Comparison of ENCODE assay signal across 1 cellular context in the genomic region with DNA sequence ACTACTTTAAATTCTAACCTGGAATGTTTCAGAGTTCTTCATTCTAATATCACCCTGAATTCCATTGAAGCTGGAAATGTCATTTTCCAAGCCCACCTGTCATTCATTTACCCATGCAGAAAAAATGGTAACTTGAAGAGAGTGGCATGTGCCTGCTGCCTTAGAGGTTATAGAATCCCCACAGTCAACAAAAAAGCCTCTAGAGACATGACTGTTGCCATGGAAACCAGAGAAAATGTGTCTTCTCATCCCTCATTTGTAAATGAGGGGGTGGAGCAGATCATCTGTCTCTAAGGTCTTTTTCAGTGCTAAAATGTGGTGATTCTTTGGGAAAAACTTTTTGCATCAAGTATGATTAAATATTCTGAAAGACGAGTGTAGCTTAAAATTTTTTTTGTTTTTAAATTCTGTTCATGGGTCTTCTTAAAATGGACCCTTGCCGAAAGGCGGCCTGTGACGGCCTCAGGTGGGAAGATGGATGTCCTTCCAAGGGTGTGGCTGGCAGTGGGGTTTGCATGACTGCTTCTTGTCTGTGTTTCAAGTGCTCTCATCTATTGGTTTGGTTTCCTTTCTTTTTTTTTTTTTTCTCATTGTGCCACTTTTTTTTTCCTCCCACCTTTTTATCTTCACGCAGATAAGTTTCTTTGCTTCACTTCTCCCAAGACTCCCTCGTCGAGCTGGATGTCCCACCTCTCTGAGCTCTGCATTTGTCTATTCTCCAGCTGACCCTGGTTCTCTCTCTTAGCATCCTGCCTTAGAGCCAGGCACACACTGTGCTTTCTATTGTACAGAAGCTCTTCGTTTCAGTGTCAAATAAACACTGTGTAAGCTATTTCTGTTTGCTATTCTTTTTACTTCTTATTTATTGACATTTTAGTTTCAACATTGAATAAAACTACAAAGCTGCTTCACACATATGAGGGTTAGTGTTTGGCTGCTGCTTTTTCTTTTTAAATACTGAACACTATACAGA.
TF ChIP-seq lines count a peak whose summit lies in the region.

No MANE protein-coding gene starts in this region.

TF ChIP-seq in A549, 52 proteins besides CTCF, POLR2A, EP300 and RAD21:
- 0 out of 2 replicates have a peak, but pooled peaks have one; percentile 55 for TF ChIP-seq HOXA7 (CRISPR knock-in tag; IDR thresholded peaks at IDR 0.05)
- no peak for TF ChIP-seq HOXB5 (CRISPR knock-in tag; IDR thresholded peaks at IDR 0.05)
- no peak for TF ChIP-seq CBX8 (IDR thresholded peaks at IDR 0.05)
- TF ChIP-seq RFX5 (IDR thresholded peaks at IDR 0.05): peak; percentile 60; the same call in 1 of the 2 replicates
- TF ChIP-seq TP53 (CRISPR knock-in tag; IDR thresholded peaks at IDR 0.05): 0 out of 2 replicates have a peak, but pooled peaks have one; percentile 15
- no peak for TF ChIP-seq REST (IDR thresholded peaks at IDR 0.05)
- TF ChIP-seq POLR2AphosphoS2 (conservative IDR thresholded peaks at IDR 0.05; ENCODE audit: low read length): peak; percentile 87; the same call in 1 of the 2 replicates
- TF ChIP-seq MAFK (IDR thresholded peaks at IDR 0.05; ENCODE audit: partially characterized antibody): peak; percentile 69
- TF ChIP-seq BHLHE40 (IDR thresholded peaks at IDR 0.05; ENCODE audit: low read depth, low read length): 0 out of 2 replicates have a peak, but pooled peaks have one; percentile 14
